In genomic region chr2:100105678-100106054, GRCh38 we compare ENCODE assay signal across 9 cellular contexts. TPM values are rescaled to one million over a fixed set of nuclear protein-coding genes. Genes with fewer than 3 reads are reported as not detected.
DNase-seq lines count a peak whose midpoint lies in the region; ATAC-seq and TF ChIP-seq lines count a peak whose summit lies in the region.
"Had no signal": no experiment of that assay in that cellular context is flagged by ENCODE, and none has a peak within 500 bp of the region (broad histone marks: within the 10 kb centered on the region; RNA-seq: fewer than 3 reads in every experiment).

No MANE protein-coding gene starts in this region.

- peaks cover 50% of the 10 kb centered on the region for H3K4me1 Mint-ChIP-seq in activated B cell treated with CpG ODN at 0.5 μM for 24 hours

- peaks cover 38% of the 10 kb centered on the region for H3K36me3 Mint-ChIP-seq in activated B cell treated with CpG ODN at 0.5 μM for 24 hours (ENCODE audit: low read depth)

- no peak for ATAC-seq in activated B cell treated with CpG ODN at 0.5 μM for 24 hours (ENCODE audit: low read depth)

- H3K27me3 Mint-ChIP-seq in activated B cell treated with CpG ODN at 0.5 μM for 24 hours: no peaks in the 10 kb centered on the region

- TF ChIP-seq CTCF in activated B cell treated with CpG ODN at 0.5 μM for 24 hours (IDR thresholded peaks at IDR 0.05): no peak

- WGBS in iPS DF 6.9 (ENCODE audit: insufficient coverage, insufficient read length): no CpG with 5 or more reads among the region's 12 CpGs

- H3K9me3 Mint-ChIP-seq in activated B cell treated with CpG ODN at 0.5 μM for 24 hours: no peaks in the 10 kb centered on the region

- H3K4me3 ChIP-seq in iPS DF 6.9 (ENCODE audit: low read length): peak overlapping the region; percentile 68; the same call in 1 of the 2 replicates
- H3K4me3 ChIP-seq in skeletal muscle cell (ENCODE audit: low read depth, low read length): peak overlapping the region; percentile 58

- H3K4me3 Mint-ChIP-seq in activated B cell treated with CpG ODN at 0.5 μM for 24 hours: peak overlapping the region; percentile 89

- POLR2A ChIA-PET in activated B cell treated with CpG ODN at 0.5 μM for 24 hours (lab: Charles Lee): interaction anchor here (0.8 to 10.9 kb wide), 7 partner anchors 9 to 143 kb away, joined by 3 to 149 read pairs (median 6); partner anchors contain the start of gene AFF3

- no peak overlapping the region for H3K27ac ChIP-seq in iPS DF 6.9 (ENCODE audit: low read length)

- peak; percentile 18 for DNase-seq in GM03348 (ENCODE audit: low spot score)
- DNase-seq in activated B cell treated with CpG ODN at 0.5 μM for 24 hours: no peak
- DNase-seq in iPS DF 6.9 (ENCODE audit: low read depth, low spot score): no peak
- DNase-seq in skeletal muscle cell (ENCODE audit: low read depth): no peak
- DNase-seq in NCI-H1092 treated with DMSO at 0.1 percent for 48 hours (lab: John Stamatoyannopoulos, UW): no peak
- DNase-seq in SIG-M5 (lab: John Stamatoyannopoulos, UW): no peak
- DNase-seq in cortex of kidney (lab: John Stamatoyannopoulos, UW): no peak
- DNase-seq in NK-92 (lab: John Stamatoyannopoulos, UW; ENCODE audit: unreplicated experiment): no peak
- DNase-seq: NCI-H187 had no signal

- H3K27me3 ChIP-seq in iPS DF 6.9 (ENCODE audit: control insufficient read depth, insufficient read depth, low read length): peaks cover 19% of the 10 kb centered on the region

- H3K36me3 ChIP-seq in iPS DF 6.9 (ENCODE audit: control insufficient read depth, insufficient read depth, low read length): no peaks in the 10 kb centered on the region

- peaks cover 2% of the 10 kb centered on the region for H3K4me1 ChIP-seq in iPS DF 6.9 (ENCODE audit: control insufficient read depth, insufficient read depth, low read length)

- H3K9me3 ChIP-seq in iPS DF 6.9 (ENCODE audit: control insufficient read depth, insufficient read depth, low read length): no peaks in the 10 kb centered on the region

- CTCF ChIA-PET in activated B cell treated with CpG ODN at 0.5 μM for 24 hours (lab: Charles Lee): interaction anchor here (0.8 to 1.4 kb wide), 4 partner anchors 31 to 156 kb away, joined by 3 to 4 read pairs (median 4); no protein-coding TSS in a partner anchor

- peak overlapping the region; percentile 91 for H3K27ac Mint-ChIP-seq in activated B cell treated with CpG ODN at 0.5 μM for 24 hours

- intact Hi-C loops in activated B cell treated with CpG ODN at 0.5 μM for 24 hours (cut with micrococcal nuclease): loop anchor here (1.0 kb wide), 1 partner anchor 9 kb away; no protein-coding TSS in a partner anchor

RNA-seq across cellular contexts. Expression of gene AFF3, which starts 36.7 kb away (rescaled TPM):
- total RNA-seq in activated B cell treated with CpG ODN at 0.5 μM for 24 hours: 228 and 271 TPM in 2 replicates
